33 cellular contexts compared by ENCODE assay signal in genomic region chr13:97484286-97484685, GRCh38. TPM values are rescaled to one million over a fixed set of nuclear protein-coding genes. Genes with fewer than 3 reads are reported as not detected.
DNase-seq lines count a peak whose midpoint lies in the region; ATAC-seq and TF ChIP-seq lines count a peak whose summit lies in the region.
"Had no signal": no experiment of that assay in that cellular context is flagged by ENCODE, and none has a peak within 500 bp of the region (broad histone marks: within the 10 kb centered on the region; RNA-seq: fewer than 3 reads in every experiment).

No MANE protein-coding gene starts in this region.

- peak overlapping the region in 1 of 12 donors; percentile 6 for H3K27ac ChIP-seq in heart left ventricle
- H3K27ac ChIP-seq in right atrium auricular region, result no peak overlapping the region
- no peak overlapping the region for H3K27ac ChIP-seq in aorta (ENCODE audit: low read depth in 1 of 2, low read length in 2 of 2)
- H3K27ac ChIP-seq: 22Rv1; A549; BLaER1; BLaER1 treated with 17β-estradiol and CSF1 and Interleukin-3, amounts not matched to agents 10 nM and 100 nM; C4-2B had no signal

- H3K9me3 ChIP-seq in heart left ventricle, result no peaks in the 10 kb centered on the region
- no peaks in the 10 kb centered on the region for H3K9me3 ChIP-seq in right atrium auricular region
- no peaks in the 10 kb centered on the region for H3K9me3 ChIP-seq in aorta (ENCODE audit: control insufficient read depth, low read length)
- H3K9me3 ChIP-seq: A549; BE2C; BLaER1; BLaER1 treated with 17β-estradiol and CSF1 and Interleukin-3, amounts not matched to agents 10 nM and 100 nM; Caco-2 had no signal

- TF ChIP-seq POLR2A in heart left ventricle (IDR thresholded peaks at IDR 0.05), result no peak

- intact Hi-C loops in Right ventricle myocardium superior (cut with DNase I) (no loop called here), Right ventricle myocardium inferior (cut with DNase I) (no loop called here), heart left ventricle (cut with DNase I) (no loop called here), left cardiac atrium (cut with DNase I) (no loop called here), left ventricle myocardium superior (cut with micrococcal nuclease) (no loop called here), aorta (cut with DNase I) (no loop called here)

- H3K27me3 ChIP-seq in heart left ventricle, result no peaks in the 10 kb centered on the region
- no peaks in the 10 kb centered on the region for H3K27me3 ChIP-seq in right atrium auricular region
- H3K27me3 ChIP-seq in aorta (ENCODE audit: control insufficient read depth in 1 of 2, insufficient read depth in 2 of 2, low read length in 1 of 2), result no peaks in the 10 kb centered on the region
- H3K27me3 ChIP-seq: BE2C; BLaER1; BLaER1 treated with 17β-estradiol and CSF1 and Interleukin-3, amounts not matched to agents 10 nM and 100 nM had no signal

- TF ChIP-seq CTCF in heart left ventricle (IDR thresholded peaks at IDR 0.05), result no peak
- TF ChIP-seq CTCF in right atrium auricular region (IDR thresholded peaks at IDR 0.05), result no peak

- peaks cover 0 to 9% (median 0%) of the 10 kb centered on the region in 12 donors for H3K4me1 ChIP-seq in heart left ventricle
- H3K4me1 ChIP-seq in right atrium auricular region, result no peaks in the 10 kb centered on the region
- no peaks in the 10 kb centered on the region for H3K4me1 ChIP-seq in aorta (ENCODE audit: control insufficient read depth in 1 of 2, insufficient read depth in 2 of 2, low read length in 2 of 2)
- H3K4me1 ChIP-seq: A549; BE2C; BLaER1; BLaER1 treated with 17β-estradiol and CSF1 and Interleukin-3, amounts not matched to agents 10 nM and 100 nM; Caco-2 had no signal

- 30 to 56% (median 46%) methylated on average over 2 of the region's 2 CpGs for WGBS in heart left ventricle, 4 donors
- WGBS in aorta, 2 donors, result 48 to 58% methylated on average over 2 of the region's 2 CpGs

- ATAC-seq in Right ventricle myocardium superior (ENCODE audit: poor library complexity) (peak; percentile 31), Right ventricle myocardium inferior (no peak), heart left ventricle (peak in 3 of 4 donors; percentile 53 to 69 (median 65)), left cardiac atrium (no peak), left ventricle myocardium superior (peak; percentile 71), aorta (ENCODE audit: low FRiP score) (peak; percentile 29)
- ATAC-seq: A549; CD8-positive, alpha-beta T cell had no signal

- H3K36me3 ChIP-seq in heart left ventricle (no peaks in the 10 kb centered on the region), right atrium auricular region (no peaks in the 10 kb centered on the region), aorta (ENCODE audit: control insufficient read depth in 1 of 2, insufficient read depth in 2 of 2, low read length in 1 of 2) (no peaks in the 10 kb centered on the region)
- H3K36me3 ChIP-seq: BE2C; BLaER1; BLaER1 treated with 17β-estradiol and CSF1 and Interleukin-3, amounts not matched to agents 10 nM and 100 nM had no signal

- H3K4me3 ChIP-seq in heart left ventricle (no peak overlapping the region), right atrium auricular region (no peak overlapping the region), aorta (ENCODE audit: low read length in 2 of 2) (no peak overlapping the region)
- H3K4me3 ChIP-seq: A549; BLaER1; BLaER1 treated with 17β-estradiol and CSF1 and Interleukin-3, amounts not matched to agents 10 nM and 100 nM had no signal

- DNase-seq in Right ventricle myocardium superior (no peak), Right ventricle myocardium inferior (ENCODE audit: missing footprints) (no peak), heart left ventricle (no peak), left cardiac atrium (no peak), left ventricle myocardium superior (no peak), right atrium auricular region (ENCODE audit: low spot score) (no peak), aorta (no peak), HCEC 1CT (no peak)
- DNase-seq: 8988T; ACHN; AML-193; BE2C; C1 segment of cervical spinal cord; Caco-2; Calu3; CD4-positive, alpha-beta memory T cell; CD4-positive, alpha-beta T cell; CD4-positive, CD25-positive, alpha-beta regulatory T cell; CD8-positive, alpha-beta memory T cell; CD8-positive, alpha-beta T cell; COR-L47; DMS 273 treated with DMSO at 0.1 percent for 48 hours; DMS153; DMS53; DMS79; DMS79 treated with DMSO at 0.1 percent for 48 hours; DND-41; EL had no signal

RNA-seq across cellular contexts. Expression of gene RAP2A, which starts 50.3 kb away (rescaled TPM):
- 12.1 TPM for total RNA-seq in Right ventricle myocardium superior
- 20.1 TPM for total RNA-seq in Right ventricle myocardium inferior
- total RNA-seq in heart left ventricle, result 10 to 100 TPM; 14.2 to 34.8 (median 24.3) TPM
- polyA plus RNA-seq in heart left ventricle, result 10 to 100 TPM in 1 of 2 donors, 1 to 10 TPM in 1; 3.9 to 14.5 TPM
- 10 to 100 TPM; 21.4 to 23.9 TPM for total RNA-seq in left cardiac atrium
- total RNA-seq in left ventricle myocardium superior, result 15.5 TPM
- total RNA-seq in right atrium auricular region, result 10 to 100 TPM; 13.3 to 13.6 TPM
- total RNA-seq in aorta, result 10 to 100 TPM; 30.8 to 34.5 TPM
- polyA plus RNA-seq in aorta, result 10 to 100 TPM; 32.3 to 41.7 TPM

Comparison
In these comparisons a context has a peak if more than half of its experiments do, and no peak if none do; other contexts are left out.
1. ATAC-seq: peak in Right ventricle myocardium superior (single experiment), heart left ventricle (3 of 4), left ventricle myocardium superior (single experiment) and aorta (single experiment); none in Right ventricle myocardium inferior (single experiment) and left cardiac atrium (0 of 2).